In genomic region chr22:22896601-22897000, GRCh38 we compare ENCODE assay signal across 16 cellular contexts. TPM values are rescaled to one million over a fixed set of nuclear protein-coding genes. Genes with fewer than 3 reads are reported as not detected.
DNase-seq lines count a peak whose midpoint lies in the region; ATAC-seq, FAIRE-seq and TF ChIP-seq lines count a peak whose summit lies in the region.
"Had no signal": no experiment of that assay in that cellular context is flagged by ENCODE, and none has a peak within 500 bp of the region (broad histone marks: within the 10 kb centered on the region; RNA-seq: fewer than 3 reads in every experiment).

No MANE protein-coding gene starts in this region.

- no peak overlapping the region for H3K27ac Mint-ChIP-seq in nephron progenitor cell
- H3K27ac Mint-ChIP-seq: HFFc6 had no signal

- peaks cover 47 to 97% (median 93%) of the 10 kb centered on the region in 10 experiments for H3K4me1 ChIP-seq in BLaER1 treated with 17β-estradiol and CSF1 and Interleukin-3, amounts not matched to agents 10 nM and 100 nM
- H3K4me1 ChIP-seq in osteoblast (ENCODE audit: insufficient read depth, low read length) = no peaks in the 10 kb centered on the region

- H3K9ac ChIP-seq in BLaER1 treated with 17β-estradiol and CSF1 and Interleukin-3, amounts not matched to agents 10 nM and 100 nM = no peak overlapping the region
- H3K9ac ChIP-seq in SU-DHL-6 (ENCODE audit: low read length) = peak overlapping the region; percentile 95

- H4K20me1 ChIP-seq in BLaER1 treated with 17β-estradiol and CSF1 and Interleukin-3, amounts not matched to agents 10 nM and 100 nM = peaks cover 0 to 56% (median 0%) of the 10 kb centered on the region in 11 experiments; a peak in 5 of 22 replicates
- H4K20me1 ChIP-seq in SU-DHL-6 (ENCODE audit: low read depth, low read length) (no peaks in the 10 kb centered on the region), osteoblast (ENCODE audit: insufficient read depth, low read length) (no peaks in the 10 kb centered on the region)

- no peaks in the 10 kb centered on the region for H3K36me3 Mint-ChIP-seq in nephron progenitor cell (ENCODE audit: low read depth)

- H3K36me3 ChIP-seq in BLaER1 treated with 17β-estradiol and CSF1 and Interleukin-3, amounts not matched to agents 10 nM and 100 nM = peaks cover 0 to 28% (median 0%) of the 10 kb centered on the region in 11 experiments; a peak in 5 of 22 replicates
- H3K36me3 ChIP-seq in SU-DHL-6 (ENCODE audit: low read length) (peaks cover 25% of the 10 kb centered on the region), osteoblast (ENCODE audit: insufficient read depth, low read length) (no peaks in the 10 kb centered on the region)

- H3K4me2 ChIP-seq in BLaER1 treated with 17β-estradiol and CSF1 and Interleukin-3, amounts not matched to agents 10 nM and 100 nM = peak overlapping the region in 10 of 11 experiments; percentile 35 to 98 (median 90); a peak in 18 of 22 replicates
- H3K4me2 ChIP-seq in SU-DHL-6 (ENCODE audit: low read depth, low read length, poor library complexity, severe bottlenecking) (peak overlapping the region; percentile 97), osteoblast (ENCODE audit: insufficient read depth, low read length) (no peak overlapping the region)

- H3K27me3 ChIP-seq in BLaER1 treated with 17β-estradiol and CSF1 and Interleukin-3, amounts not matched to agents 10 nM and 100 nM = 0 out of 22 replicates have a peak, but pooled peaks cover 0 to 3% (median 0%) of the 10 kb centered on the region in 11 experiments
- H3K27me3 ChIP-seq in SU-DHL-6 (ENCODE audit: low read length) (no peaks in the 10 kb centered on the region), osteoblast (ENCODE audit: insufficient read depth, low read length) (no peaks in the 10 kb centered on the region)

- peak; percentile 62 for FAIRE-seq in GM12892 (lab: Jason Lieb, UNC)
- FAIRE-seq: H1 had no signal

- no peak overlapping the region for H3K4me3 ChIP-seq in BLaER1 treated with 17β-estradiol and CSF1 and Interleukin-3, amounts not matched to agents 10 nM and 100 nM
- no peak overlapping the region for H3K4me3 ChIP-seq in SU-DHL-6 (ENCODE audit: insufficient read depth, low read length, poor library complexity, severe bottlenecking)
- H3K4me3 ChIP-seq in osteoblast (ENCODE audit: insufficient read depth, low read length) = no peak overlapping the region

- DNase-seq in GM12892 (ENCODE audit: insufficient read length) (no peak), osteoblast (ENCODE audit: insufficient read length, low spot score, missing footprints) (peak; percentile 10), nephron progenitor cell (no peak), kidney glomerular epithelial cell (lab: John Stamatoyannopoulos, UW) (no peak)
- DNase-seq: GF-D8, HFFc6, KBM-7, NCI-H1436, NCI-H2081, NCI-H510A treated with DMSO at 0.1 percent for 48 hours, SHP77 treated with DMSO at 0.1 percent for 48 hours had no signal

- H2AFZ ChIP-seq in SU-DHL-6 (ENCODE audit: low read depth, low read length, severe bottlenecking) (no peak overlapping the region), osteoblast (ENCODE audit: low read length) (no peak overlapping the region)

- no peaks in the 10 kb centered on the region for H3K9me3 Mint-ChIP-seq in nephron progenitor cell
- H3K9me3 Mint-ChIP-seq: HFFc6 had no signal

- H3F3A ChIP-seq in SU-DHL-6 (ENCODE audit: insufficient read depth) = peaks cover 88% of the 10 kb centered on the region

- no peak for TF ChIP-seq POLR2A in GM12892 (IDR thresholded peaks at IDR 0.05; ENCODE audit: low read depth, low read length)

- H3K79me2 ChIP-seq in SU-DHL-6 (ENCODE audit: insufficient read depth, low read length) (peaks cover 78% of the 10 kb centered on the region), osteoblast (ENCODE audit: insufficient read depth, low read length) (no peaks in the 10 kb centered on the region)

- no peak for ATAC-seq in GM19328 (IDR thresholded peaks at IDR 0.05; ENCODE audit: unreplicated experiment)

- no peaks in the 10 kb centered on the region for H3K9me3 ChIP-seq in BLaER1 treated with 17β-estradiol and CSF1 and Interleukin-3, amounts not matched to agents 10 nM and 100 nM (replicated peaks in 1 of 11)
- H3K9me3 ChIP-seq in SU-DHL-6 (ENCODE audit: insufficient read depth, low read length) (no peaks in the 10 kb centered on the region), osteoblast (ENCODE audit: low read depth, low read length) (no peaks in the 10 kb centered on the region)

- peaks cover 47% of the 10 kb centered on the region for H3K27me3 Mint-ChIP-seq in nephron progenitor cell (ENCODE audit: low read depth, poor library complexity)

- H3K4me1 Mint-ChIP-seq in nephron progenitor cell = no peaks in the 10 kb centered on the region

- peak overlapping the region in 2 of 11 experiments; percentile 88 to 91; a peak in 4 of 22 replicates for H3K27ac ChIP-seq in BLaER1 treated with 17β-estradiol and CSF1 and Interleukin-3, amounts not matched to agents 10 nM and 100 nM
- H3K27ac ChIP-seq in SU-DHL-6 (ENCODE audit: low read depth, low read length) (peak overlapping the region; percentile 98), osteoblast (ENCODE audit: low read depth, low read length) (no peak overlapping the region)

- H3K4me3 Mint-ChIP-seq in nephron progenitor cell = no peak overlapping the region
- H3K4me3 Mint-ChIP-seq: HFFc6 had no signal

- H3K9me2 ChIP-seq in SU-DHL-6 (replicated peaks; ENCODE audit: insufficient read depth, low read length) = no peaks in the 10 kb centered on the region

- no peak for TF ChIP-seq CTCF in SU-DHL-6 (IDR thresholded peaks at IDR 0.05; ENCODE audit: insufficient read depth, low read length, poor library complexity, severe bottlenecking)
- TF ChIP-seq CTCF in osteoblast (IDR thresholded peaks at IDR 0.05; ENCODE audit: extremely low read depth, low read depth, low read length) = no peak
- TF ChIP-seq CTCF in nephron progenitor cell (IDR thresholded peaks at IDR 0.05) = no peak

RNA-seq across cellular contexts. Expression of gene IGLL5, which starts 9.0 kb away (rescaled TPM):
- polyA plus RNA-seq in GM12892 (2012; ENCODE audit: missing spikeins) = 20.3 TPM
- total RNA-seq in osteoblast = not detected in 2 replicates
- total RNA-seq: Daoy, H1, HFFc6 had no signal
- polyA plus RNA-seq: H1 had no signal
